Comparison of ENCODE assay signal across 16 cellular contexts in genomic region chr1:109238382-109238781, GRCh38.
"Had no signal": no experiment of that assay in that cellular context is flagged by ENCODE, and none has a peak within 500 bp of the region (broad histone marks: within the 10 kb centered on the region; RNA-seq: fewer than 3 reads in every experiment).

No MANE protein-coding gene starts in this region.

- H3K9me3 Mint-ChIP-seq: activated naive CD4-positive, alpha-beta T cell treated with anti-CD3 and anti-CD28 coated beads, Interleukin-2, amount 10 ng/mL, durations not matched to agents 7 days and 5 days; mesothelial cell of epicardium; stimulated activated memory B cell treated with anti-CD40 and anti-IgM and Interleukin-4, amounts not matched to agents 10 μg/mL and 1 μg/mL and 100 μg/mL, for 72 hours had no signal

- H3K4me3 Mint-ChIP-seq: activated naive CD4-positive, alpha-beta T cell treated with anti-CD3 and anti-CD28 coated beads, Interleukin-2, amount 10 ng/mL, durations not matched to agents 7 days and 5 days; mesothelial cell of epicardium; stimulated activated memory B cell treated with anti-CD40 and anti-IgM and Interleukin-4, amounts not matched to agents 10 μg/mL and 1 μg/mL and 100 μg/mL, for 72 hours had no signal

- H3K27ac Mint-ChIP-seq: activated naive CD4-positive, alpha-beta T cell treated with anti-CD3 and anti-CD28 coated beads, Interleukin-2, amount 10 ng/mL, durations not matched to agents 7 days and 5 days; mesothelial cell of epicardium; stimulated activated memory B cell treated with anti-CD40 and anti-IgM and Interleukin-4, amounts not matched to agents 10 μg/mL and 1 μg/mL and 100 μg/mL, for 72 hours had no signal

- ATAC-seq: foreskin keratinocyte; left colon; lower lobe of right lung; pancreas; stimulated activated memory B cell treated with anti-CD40 and anti-IgM and Interleukin-4, amounts not matched to agents 10 μg/mL and 1 μg/mL and 100 μg/mL, for 72 hours had no signal

- H3K27ac ChIP-seq: adrenal gland, cardiac muscle cell, foreskin keratinocyte, lower lobe of right lung, pancreas, thyroid gland, VCaP had no signal

- H3K27me3 ChIP-seq: adrenal gland, cardiac muscle cell, foreskin keratinocyte, pancreas, thyroid gland had no signal

- DNase-seq: activated CD4-positive, alpha-beta T cell treated with anti-CD3 and anti-CD28 coated beads, Interleukin-2, amount 50 U/mL, for 48 hours; activated naive CD4-positive, alpha-beta T cell treated with anti-CD3 and anti-CD28 coated beads, Interleukin-2, amount 10 ng/mL, durations not matched to agents 7 days and 5 days; foreskin keratinocyte; left colon; lower lobe of right lung; pancreas; stimulated activated CD4-positive, alpha-beta T cell treated with anti-CD3 and anti-CD28 coated beads, Interleukin-12 subunit alpha, Interleukin-12 subunit beta, amount 100 ng/mL, for 4 hours; stimulated activated CD4-positive, alpha-beta T cell treated with anti-CD3 and anti-CD28 coated beads, Interleukin-2, amount 100 ng/mL, for 24 hours; T-helper 1 cell; thyroid gland had no signal

- H3K4me3 ChIP-seq: adrenal gland, cardiac muscle cell, lower lobe of right lung, pancreas, thyroid gland had no signal

- FAIRE-seq: pancreas, urothelium cell line had no signal

- H3K9me3 ChIP-seq: adrenal gland, lower lobe of right lung, pancreas, thyroid gland had no signal
